27 cellular contexts compared by ENCODE assay signal in genomic region chr5:67496051-67496450, GRCh38.
"Had no signal": no experiment of that assay in that cellular context is flagged by ENCODE, and none has a peak within 500 bp of the region (broad histone marks: within the 10 kb centered on the region; RNA-seq: fewer than 3 reads in every experiment).

No MANE protein-coding gene starts in this region.

- H3K27me3 ChIP-seq: ascending aorta, cardiac muscle cell had no signal

- H3K4me1 ChIP-seq: ascending aorta had no signal

- DNase-seq: activated CD4-positive, alpha-beta T cell treated with anti-CD3 and anti-CD28 coated beads, Interleukin-2, amount 10 ng/mL, durations not matched to agents 24 days and 14 days; activated CD4-positive, alpha-beta T cell treated with anti-CD3 and anti-CD28 coated beads, Interleukin-2, amount 50 U/mL, for 4 hours; activated CD8-positive, alpha-beta T cell treated with anti-CD3 and anti-CD28 coated beads for 36 hours; activated gamma-delta T cell; activated naive CD4-positive, alpha-beta T cell treated with Interleukin-2 at 50 U/mL for 16 hours; activated naive CD8-positive, alpha-beta T cell treated with anti-CD3 and anti-CD28 coated beads, Interleukin-2, amount 10 ng/mL, durations not matched to agents 7 days and 5 days; activated T-cell treated with anti-CD3 and anti-CD28 coated beads, Interleukin-2, amount 50 U/mL, for 1 hour; activated T-cell treated with anti-CD3 and anti-CD28 coated beads, Interleukin-2, amount 50 U/mL, for 72 hours; amygdala; NCI-H1105; NCI-H1417 treated with DMSO at 0.1 percent for 48 hours; NCI-H187 treated with DMSO at 0.1 percent for 48 hours; NCI-H2081; NCI-H2171; NCI-H510A; NCI-H526; NCI-H774; PC-9; SW 1271; T-helper 1 cell had no signal

- H3K4me1 Mint-ChIP-seq: activated CD4-positive, alpha-beta T cell treated with anti-CD3 and anti-CD28 coated beads, Interleukin-2, amount 10 ng/mL, durations not matched to agents 24 days and 14 days; activated naive CD8-positive, alpha-beta T cell treated with anti-CD3 and anti-CD28 coated beads, Interleukin-2, amount 10 ng/mL, durations not matched to agents 7 days and 5 days had no signal

- H3K36me3 ChIP-seq: ascending aorta, cardiac muscle cell had no signal

- H3K27ac ChIP-seq: ascending aorta, cardiac muscle cell, PC-9, RWPE1 had no signal

- H3K4me3 ChIP-seq: ascending aorta, cardiac muscle cell, K562, PC-9 had no signal

- ATAC-seq: activated CD8-positive, alpha-beta T cell treated with anti-CD3 and anti-CD28 coated beads for 36 hours; activated T-cell treated with anti-CD3 and anti-CD28 coated beads, Interleukin-2, amount 50 U/mL, for 72 hours; K562; Right ventricle myocardium inferior had no signal

- H3K4me3 Mint-ChIP-seq: activated CD4-positive, alpha-beta T cell treated with anti-CD3 and anti-CD28 coated beads, Interleukin-2, amount 10 ng/mL, durations not matched to agents 24 days and 14 days; activated CD8-positive, alpha-beta T cell treated with anti-CD3 and anti-CD28 coated beads for 36 hours; activated naive CD4-positive, alpha-beta T cell treated with anti-CD3 and anti-CD28 coated beads, Interleukin-2, amount 50 U/mL, for 24 hours; activated naive CD8-positive, alpha-beta T cell treated with anti-CD3 and anti-CD28 coated beads, Interleukin-2, amount 10 ng/mL, durations not matched to agents 7 days and 5 days; activated T-cell treated with anti-CD3 and anti-CD28 coated beads, Interleukin-2, amount 50 U/mL, for 72 hours had no signal

- H3K27ac Mint-ChIP-seq: activated CD4-positive, alpha-beta T cell treated with anti-CD3 and anti-CD28 coated beads, Interleukin-2, amount 10 ng/mL, durations not matched to agents 24 days and 14 days; activated CD8-positive, alpha-beta T cell treated with anti-CD3 and anti-CD28 coated beads for 36 hours; activated naive CD4-positive, alpha-beta T cell treated with anti-CD3 and anti-CD28 coated beads, Interleukin-2, amount 50 U/mL, for 24 hours; activated naive CD8-positive, alpha-beta T cell treated with anti-CD3 and anti-CD28 coated beads, Interleukin-2, amount 10 ng/mL, durations not matched to agents 7 days and 5 days; activated T-cell treated with anti-CD3 and anti-CD28 coated beads, Interleukin-2, amount 50 U/mL, for 72 hours; activated T-helper 2 cell treated with anti-CD3 and anti-CD28 coated beads, Interferon-gamma antibody, Interleukin-2, Interleukin-4, amounts not matched to agents 10 μg/mL and 5 μg/mL and 100 μg/mL, durations not matched to agents 14 hours and 24 hours and 36 hours had no signal

- H3K27me3 Mint-ChIP-seq: activated CD8-positive, alpha-beta T cell treated with anti-CD3 and anti-CD28 coated beads for 36 hours; activated naive CD4-positive, alpha-beta T cell treated with anti-CD3 and anti-CD28 coated beads, Interleukin-2, amount 50 U/mL, for 24 hours; activated naive CD8-positive, alpha-beta T cell treated with anti-CD3 and anti-CD28 coated beads, Interleukin-2, amount 10 ng/mL, durations not matched to agents 7 days and 5 days had no signal
